21 cellular contexts compared by ENCODE assay signal in genomic region chr11:70117567-70118194, GRCh38. TPM values are rescaled to one million over a fixed set of nuclear protein-coding genes. Genes with fewer than 3 reads are reported as not detected.
DNase-seq lines count a peak whose midpoint lies in the region; ATAC-seq, FAIRE-seq and TF ChIP-seq lines count a peak whose summit lies in the region.
"Had no signal": no experiment of that assay in that cellular context is flagged by ENCODE, and none has a peak within 500 bp of the region (broad histone marks: within the 10 kb centered on the region; RNA-seq: fewer than 3 reads in every experiment).

No MANE protein-coding gene starts in this region.

- peak in 1 of 2 donors; percentile 12 for DNase-seq in heart right ventricle
- DNase-seq in right atrium auricular region (ENCODE audit: low spot score) = no peak
- no peak for DNase-seq in astrocyte (ENCODE audit: low read depth)
- DNase-seq in neural progenitor cell (ENCODE audit: low spot score) = no peak
- DNase-seq in thoracic aorta (ENCODE audit: low spot score) = no peak
- DNase-seq in RCC 7860 (ENCODE audit: low spot score) = no peak
- no peak for DNase-seq in smooth muscle cell (lab: John Stamatoyannopoulos, UW; ENCODE audit: unreplicated experiment)
- DNase-seq: DMS153, DND-41, GM23248, H9, MM.1S, NCI-H2029, NCI-H446 treated with DMSO at 0.1 percent for 48 hours, NCI-H526, SIG-M5 had no signal

- H3K4me2 ChIP-seq in astrocyte (ENCODE audit: low read length) (no peak overlapping the region), neural progenitor cell (no peak overlapping the region), smooth muscle cell (no peak overlapping the region)
- H3K4me2 ChIP-seq: KMS-11 had no signal

- H3F3A ChIP-seq in neural progenitor cell (ENCODE audit: low read depth) (no peaks in the 10 kb centered on the region), smooth muscle cell (ENCODE audit: low read depth) (no peaks in the 10 kb centered on the region)

- peaks cover 0 to 23% (median 0%) of the 10 kb centered on the region in 9 donors for H3K36me3 ChIP-seq in heart right ventricle
- no peaks in the 10 kb centered on the region for H3K36me3 ChIP-seq in right atrium auricular region
- H3K36me3 ChIP-seq in astrocyte (ENCODE audit: insufficient read depth, low read length) = no peaks in the 10 kb centered on the region
- no peaks in the 10 kb centered on the region for H3K36me3 ChIP-seq in neural progenitor cell
- peaks cover 40% of the 10 kb centered on the region for H3K36me3 ChIP-seq in thoracic aorta
- H3K36me3 ChIP-seq in smooth muscle cell (ENCODE audit: low read depth) = no peaks in the 10 kb centered on the region

- H3K9ac ChIP-seq in astrocyte (ENCODE audit: low read length) (no peak overlapping the region), neural progenitor cell (no peak overlapping the region), smooth muscle cell (ENCODE audit: low read depth) (no peak overlapping the region)
- H3K9ac ChIP-seq: GM23248, KMS-11 had no signal

- H3K4me1 Mint-ChIP-seq in astrocyte (ENCODE audit: low read depth, unreplicated experiment) (no peaks in the 10 kb centered on the region), neural progenitor cell (peaks cover 7% of the 10 kb centered on the region)
- H3K4me1 Mint-ChIP-seq: IgD-negative memory B cell had no signal

- H2AFZ ChIP-seq in astrocyte (ENCODE audit: low read depth, low read length) (no peak overlapping the region), neural progenitor cell (replicated peaks) (no peak overlapping the region), smooth muscle cell (ENCODE audit: low read depth) (no peak overlapping the region)
- H2AFZ ChIP-seq: GM23248 had no signal

- ATAC-seq in heart right ventricle (peak; percentile 36 to 75 (median 56)), thoracic aorta (ENCODE audit: insufficient number of reproducible peaks, low FRiP score, low read depth) (no peak)
- ATAC-seq: SK-N-SH treated with all-trans-retinoic acid at 6 μM for 48 hours had no signal

- H3K36me3 Mint-ChIP-seq in astrocyte (ENCODE audit: low read depth, unreplicated experiment) (no peaks in the 10 kb centered on the region), neural progenitor cell (no peaks in the 10 kb centered on the region)
- H3K36me3 Mint-ChIP-seq: IgD-negative memory B cell had no signal

- WGBS in heart right ventricle, 2 donors = 83 to 84% methylated on average over 8 of the region's 8 CpGs
- 91% methylated on average over 8 of the region's 8 CpGs for WGBS in smooth muscle cell (ENCODE audit: low lambda C conversion rate)

- no peak overlapping the region for H3K4me3 ChIP-seq in heart right ventricle
- H3K4me3 ChIP-seq in right atrium auricular region = no peak overlapping the region
- H3K4me3 ChIP-seq in astrocyte (ENCODE audit: insufficient read depth, low read depth, low read length) = no peak overlapping the region
- H3K4me3 ChIP-seq in neural progenitor cell = no peak overlapping the region
- H3K4me3 ChIP-seq in thoracic aorta = no peak overlapping the region
- H3K4me3 ChIP-seq in smooth muscle cell = no peak overlapping the region
- H3K4me3 ChIP-seq: GM23248 had no signal

- H3K79me2 ChIP-seq in astrocyte (ENCODE audit: insufficient read depth, low read length) (no peaks in the 10 kb centered on the region), neural progenitor cell (ENCODE audit: low read depth) (no peaks in the 10 kb centered on the region), smooth muscle cell (ENCODE audit: low read depth) (no peaks in the 10 kb centered on the region)

- H3K4me1 ChIP-seq in heart right ventricle (peaks cover 0 to 10% (median 0%) of the 10 kb centered on the region in 9 donors), right atrium auricular region (no peaks in the 10 kb centered on the region), astrocyte (ENCODE audit: insufficient read depth, low read length) (no peaks in the 10 kb centered on the region), neural progenitor cell (no peaks in the 10 kb centered on the region), thoracic aorta (ENCODE audit: control insufficient read depth in 1 of 2, low read depth in 2 of 2) (peaks cover 0 to 26% of the 10 kb centered on the region in 2 donors), smooth muscle cell (ENCODE audit: low read depth) (no peaks in the 10 kb centered on the region)

- TF ChIP-seq CTCF in heart right ventricle (IDR thresholded peaks at IDR 0.05) (no peak), right atrium auricular region (IDR thresholded peaks at IDR 0.05) (no peak), astrocyte (IDR thresholded peaks at IDR 0.05; ENCODE audit: insufficient read depth, low read depth, low read length) (no peak), neural progenitor cell (IDR thresholded peaks at IDR 0.05) (no peak), thoracic aorta (IDR thresholded peaks at IDR 0.05) (no peak), smooth muscle cell (IDR thresholded peaks at IDR 0.05; ENCODE audit: borderline replicate concordance, insufficient read depth, poor library complexity, severe bottlenecking) (no peak)

- H3K9me3 Mint-ChIP-seq in astrocyte (ENCODE audit: unreplicated experiment) (peaks cover 5% of the 10 kb centered on the region), neural progenitor cell (peaks cover 11% of the 10 kb centered on the region)

- intact Hi-C loops in heart right ventricle (cut with DNase I) = no loop called here

- H3K27me3 ChIP-seq in heart right ventricle (no peaks in the 10 kb centered on the region), right atrium auricular region (no peaks in the 10 kb centered on the region), astrocyte (ENCODE audit: insufficient read depth, low read length) (no peaks in the 10 kb centered on the region), neural progenitor cell (no peaks in the 10 kb centered on the region), thoracic aorta (replicated peaks; ENCODE audit: insufficient read depth) (no peaks in the 10 kb centered on the region), smooth muscle cell (ENCODE audit: low read depth) (no peaks in the 10 kb centered on the region)

- peak overlapping the region in 5 of 10 donors; percentile 3 to 56 (median 26) for H3K27ac ChIP-seq in heart right ventricle
- peak overlapping the region in 1 of 2 donors; percentile 20 for H3K27ac ChIP-seq in right atrium auricular region
- H3K27ac ChIP-seq in astrocyte (ENCODE audit: low read depth, low read length) = no peak overlapping the region
- no peak overlapping the region for H3K27ac ChIP-seq in neural progenitor cell
- H3K27ac ChIP-seq in thoracic aorta = peak overlapping the region; percentile 23 to 32
- no peak overlapping the region for H3K27ac ChIP-seq in smooth muscle cell (ENCODE audit: low read depth)
- H3K27ac ChIP-seq: GM23248, KMS-11, RWPE1 had no signal

- H3K27me3 Mint-ChIP-seq in astrocyte (ENCODE audit: low read depth, unreplicated experiment) (peaks cover 53% of the 10 kb centered on the region), neural progenitor cell (ENCODE audit: insufficient read depth, low read depth) (peaks cover 39% of the 10 kb centered on the region)

- H3K9me3 ChIP-seq in heart right ventricle (no peaks in the 10 kb centered on the region), right atrium auricular region (no peaks in the 10 kb centered on the region), astrocyte (ENCODE audit: insufficient read depth, low read depth, low read length) (no peaks in the 10 kb centered on the region), neural progenitor cell (ENCODE audit: low read depth) (no peaks in the 10 kb centered on the region), thoracic aorta (no peaks in the 10 kb centered on the region), smooth muscle cell (replicated peaks; ENCODE audit: low read depth) (no peaks in the 10 kb centered on the region)

- no peaks in the 10 kb centered on the region for H4K20me1 ChIP-seq in astrocyte (ENCODE audit: insufficient read depth, low read length)
- H4K20me1 ChIP-seq in neural progenitor cell (ENCODE audit: low read depth) = no peaks in the 10 kb centered on the region
- no peaks in the 10 kb centered on the region for H4K20me1 ChIP-seq in smooth muscle cell (ENCODE audit: low read depth)

- H3K27ac Mint-ChIP-seq in astrocyte (ENCODE audit: unreplicated experiment) = no peak overlapping the region
- H3K27ac Mint-ChIP-seq in neural progenitor cell = peak overlapping the region; percentile 63
- H3K27ac Mint-ChIP-seq: IgD-negative memory B cell had no signal

- H3K4me3 Mint-ChIP-seq in astrocyte (ENCODE audit: unreplicated experiment) = peak overlapping the region; percentile 57
- H3K4me3 Mint-ChIP-seq in neural progenitor cell = no peak overlapping the region
- H3K4me3 Mint-ChIP-seq: H9, IgD-negative memory B cell had no signal

- FAIRE-seq in astrocyte (lab: Jason Lieb, UNC) (no peak), RCC 7860 (lab: Jason Lieb, UNC) (no peak)
- FAIRE-seq: GM18507 had no signal

RNA-seq across cellular contexts. Expression of gene ANO1, which starts 39.6 kb away (rescaled TPM):
- total RNA-seq in heart right ventricle = 10 to 100 TPM in 5 of 10 donors, 1 to 10 TPM in 5; 6.6 to 13.8 (median 9.7) TPM
- polyA plus RNA-seq in heart right ventricle = 10 to 100 TPM in 1 of 2 donors, 1 to 10 TPM in 1; 6.8 to 12.7 TPM
- total RNA-seq in right atrium auricular region = 10 to 100 TPM; 10.2 to 29.4 TPM
- 0.10 and 0.14 TPM in 2 replicates for total RNA-seq in astrocyte
- 0.19 TPM in 1 of 2 replicates, not detected in the other for total RNA-seq in neural progenitor cell (ENCODE audit: low replicate concordance)
- total RNA-seq in thoracic aorta = 100 to 1,000 TPM; 122 to 161 TPM
- 93.4 and 107 TPM in 2 replicates for total RNA-seq in smooth muscle cell
- 94.8 and 133 TPM in 2 replicates for polyA plus RNA-seq in smooth muscle cell
- polyA plus RNA-seq: GM23248, IgD-negative memory B cell had no signal

Comparison
In these comparisons a context has a peak if more than half of its experiments do, and no peak if none do; other contexts are left out.
1. H3K27ac ChIP-seq: peak in thoracic aorta (2 of 2); none in astrocyte (single experiment), neural progenitor cell (single experiment) and smooth muscle cell (single experiment).